Comparison of ENCODE assay signal across 8 cellular contexts in the genomic region with DNA sequence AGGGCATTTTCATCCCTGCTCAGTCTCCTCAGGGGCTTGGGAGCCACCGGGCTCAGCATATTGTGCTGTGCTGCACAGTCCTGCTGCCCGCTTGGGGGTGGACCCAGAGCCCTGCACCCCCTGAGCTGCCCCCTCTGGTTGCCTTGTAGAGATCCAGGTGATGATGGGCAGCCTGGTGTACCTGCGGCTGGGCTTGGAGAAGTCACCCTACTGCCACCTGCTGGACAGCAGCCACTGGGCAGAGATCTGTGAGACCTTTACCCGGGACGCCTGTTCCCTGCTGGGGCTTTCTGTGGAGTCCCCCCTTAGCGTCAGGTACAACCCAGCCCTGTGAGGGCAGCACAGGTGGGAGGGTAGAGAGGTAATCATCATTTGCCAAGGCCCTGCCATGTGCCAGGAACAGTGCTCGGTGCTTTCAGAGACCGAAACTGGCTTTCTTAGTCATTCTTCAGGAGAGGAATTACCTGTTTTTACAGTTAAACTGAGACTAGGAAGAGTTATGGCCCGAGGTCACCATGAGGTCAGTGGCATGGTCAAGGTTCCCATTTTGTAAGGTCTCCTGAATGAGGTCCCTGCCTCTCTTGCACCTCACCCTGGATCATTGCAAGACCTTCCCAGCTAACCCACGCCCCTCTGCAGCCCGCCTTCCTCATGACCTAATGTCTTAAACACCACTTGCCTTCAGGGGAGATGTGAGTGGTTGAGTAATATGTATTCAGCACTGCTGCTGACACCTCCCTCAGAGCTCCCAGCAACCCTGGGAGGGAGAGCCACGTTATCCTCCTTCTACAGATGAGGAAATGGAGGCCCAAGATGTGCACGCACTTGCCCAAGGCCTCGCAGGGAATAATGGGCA. TPM values are rescaled to one million over a fixed set of nuclear protein-coding genes. Genes with fewer than 3 reads are reported as not detected.
A peak's percentile ranks its signal among the peaks of the same experiment; 100 is the strongest.
DNase-seq lines count a peak whose midpoint lies in the region; ATAC-seq, FAIRE-seq and TF ChIP-seq lines count a peak whose summit lies in the region.
"Had no signal": no experiment of that assay in that cellular context is flagged by ENCODE, and none has a peak within 500 bp of the region (broad histone marks: within the 10 kb centered on the region; RNA-seq: fewer than 3 reads in every experiment).

No MANE protein-coding gene starts in this region.

- no peaks in the 10 kb centered on the region for H3K9me3 ChIP-seq in ovary

- TF ChIP-seq POLR2A in GM12892 (IDR thresholded peaks at IDR 0.05; ENCODE audit: low read depth, low read length) (no peak), erythroblast (IDR thresholded peaks at IDR 0.05; ENCODE audit: low read length) (no peak), ovary (IDR thresholded peaks at IDR 0.05) (no peak)

- no peaks in the 10 kb centered on the region for H3K27me3 Mint-ChIP-seq in activated CD8-positive, alpha-beta memory T cell treated with anti-CD3 and anti-CD28 coated beads, Interleukin-2, amount 10 ng/mL, durations not matched to agents 7 days and 5 days

- no peak for TF ChIP-seq EP300 in ovary (IDR thresholded peaks at IDR 0.05)

- intact Hi-C loops in ovary (cut with DNase I) = loop anchor here in 1 of 4 donors (10.0 kb wide), 1 partner anchor 79 kb away; no protein-coding TSS in a partner anchor

- peak; percentile 93 for FAIRE-seq in GM12892 (lab: Jason Lieb, UNC)

- H3K27ac Mint-ChIP-seq in activated CD8-positive, alpha-beta memory T cell treated with anti-CD3 and anti-CD28 coated beads, Interleukin-2, amount 10 ng/mL, durations not matched to agents 7 days and 5 days = no peak overlapping the region

- no peaks in the 10 kb centered on the region for H3K27me3 ChIP-seq in ovary

- H3K4me3 ChIP-seq in ovary = no peak overlapping the region

- WGBS in ovary, 3 donors = 67 to 69% (median 67%) methylated on average over 14 of the region's 14 CpGs

- no peaks in the 10 kb centered on the region for H3K4me1 ChIP-seq in ovary (ENCODE audit: insufficient read depth)

- CTCF ChIA-PET in activated CD8-positive, alpha-beta memory T cell treated with anti-CD3 and anti-CD28 coated beads, Interleukin-2, amount 10 ng/mL, durations not matched to agents 7 days and 5 days (lab: Charles Lee) = interaction anchor here (0.8 to 10.6 kb wide), 7 partner anchors 11 to 77 kb away, joined by 3 to 148 read pairs (median 3); partner anchors contain the start of gene HNRNPAB

- peaks cover 31% of the 10 kb centered on the region for H3K4me1 Mint-ChIP-seq in activated CD8-positive, alpha-beta memory T cell treated with anti-CD3 and anti-CD28 coated beads, Interleukin-2, amount 10 ng/mL, durations not matched to agents 7 days and 5 days

- peak; percentile 50 for ATAC-seq in HG03097 (IDR thresholded peaks at IDR 0.05; ENCODE audit: low FRiP score, unreplicated experiment)
- ATAC-seq in activated CD8-positive, alpha-beta memory T cell treated with anti-CD3 and anti-CD28 coated beads, Interleukin-2, amount 10 ng/mL, durations not matched to agents 7 days and 5 days = peak; percentile 89

- H3K36me3 Mint-ChIP-seq in activated CD8-positive, alpha-beta memory T cell treated with anti-CD3 and anti-CD28 coated beads, Interleukin-2, amount 10 ng/mL, durations not matched to agents 7 days and 5 days = peaks cover 25% of the 10 kb centered on the region

- peak in 1 of 3 donors; percentile 30 for TF ChIP-seq CTCF in ovary (IDR thresholded peaks at IDR 0.05)

- no peak overlapping the region for H3K27ac ChIP-seq in ovary

- H3K9me3 Mint-ChIP-seq in activated CD8-positive, alpha-beta memory T cell treated with anti-CD3 and anti-CD28 coated beads, Interleukin-2, amount 10 ng/mL, durations not matched to agents 7 days and 5 days (ENCODE audit: low read depth) = no peaks in the 10 kb centered on the region

- H3K36me3 ChIP-seq in ovary = no peaks in the 10 kb centered on the region

- DNase-seq in GM12892 (ENCODE audit: insufficient read length) = peak; percentile 71
- DNase-seq in NCI-H774 (lab: John Stamatoyannopoulos, UW) = peak; percentile 7
- peak; percentile 81 for DNase-seq in activated CD8-positive, alpha-beta memory T cell treated with anti-CD3 and anti-CD28 coated beads, Interleukin-2, amount 10 ng/mL, durations not matched to agents 7 days and 5 days
- peak; percentile 59 to 76 for DNase-seq in erythroblast (lab: John Stamatoyannopoulos, UW)
- peak; percentile 33 to 63 (median 47) for DNase-seq in ovary
- DNase-seq in ureter (ENCODE audit: low spot score) = peak; percentile 73

- H3K4me3 Mint-ChIP-seq in activated CD8-positive, alpha-beta memory T cell treated with anti-CD3 and anti-CD28 coated beads, Interleukin-2, amount 10 ng/mL, durations not matched to agents 7 days and 5 days = no peak overlapping the region

RNA-seq across cellular contexts. Expression of gene NHP2, which starts 7.5 kb away (rescaled TPM):
- 162 TPM for polyA plus RNA-seq in GM12892 (2012; ENCODE audit: missing spikeins)
- total RNA-seq in activated CD8-positive, alpha-beta memory T cell treated with anti-CD3 and anti-CD28 coated beads, Interleukin-2, amount 10 ng/mL, durations not matched to agents 7 days and 5 days = 100 to 1,000 TPM; 144 to 168 TPM
- total RNA-seq in ovary (100 to 1,000 TPM in 6 of 7 donors, 10 to 100 TPM in 1; 78.4 to 174 (median 115) TPM), ureter (183 TPM)
- 100 to 1,000 TPM in 1 of 2 donors, 10 to 100 TPM in 1; 50.1 to 148 TPM for polyA plus RNA-seq in ovary

RNA-seq across cellular contexts. Expression of gene RMND5B, which starts 15.4 kb away (rescaled TPM):
- 21.9 TPM for polyA plus RNA-seq in GM12892 (2012; ENCODE audit: missing spikeins)
- 1 to 10 TPM; 3.7 to 5.6 TPM for total RNA-seq in activated CD8-positive, alpha-beta memory T cell treated with anti-CD3 and anti-CD28 coated beads, Interleukin-2, amount 10 ng/mL, durations not matched to agents 7 days and 5 days
- total RNA-seq in ovary = 10 to 100 TPM; 18.1 to 43.2 (median 33.0) TPM
- 10 to 100 TPM; 13.8 to 25.0 TPM for polyA plus RNA-seq in ovary
- total RNA-seq in ureter = 43.7 TPM

RNA-seq across cellular contexts. Expression of gene N4BP3, which starts 32.9 kb away (rescaled TPM):
- 3.5 TPM for polyA plus RNA-seq in GM12892 (2012; ENCODE audit: missing spikeins)
- 1 to 10 TPM in 1 of 2 experiments, under 1 TPM in 1; 0.99 to 1.1 TPM for total RNA-seq in activated CD8-positive, alpha-beta memory T cell treated with anti-CD3 and anti-CD28 coated beads, Interleukin-2, amount 10 ng/mL, durations not matched to agents 7 days and 5 days
- 1 to 10 TPM in 2 of 7 donors, under 1 TPM in 5; 0.40 to 1.8 (median 0.58) TPM for total RNA-seq in ovary
- polyA plus RNA-seq in ovary = 1 to 10 TPM in 1 of 2 donors, under 1 TPM in 1; 0.58 to 1.3 TPM
- 3.3 TPM for total RNA-seq in ureter

RNA-seq across cellular contexts. Expression of gene GMCL2, which starts 41.0 kb away (rescaled TPM):
- polyA plus RNA-seq in GM12892 (2012; ENCODE audit: missing spikeins) = not detected
- not detected for total RNA-seq in activated CD8-positive, alpha-beta memory T cell treated with anti-CD3 and anti-CD28 coated beads, Interleukin-2, amount 10 ng/mL, durations not matched to agents 7 days and 5 days
- not detected for total RNA-seq in ovary
- polyA plus RNA-seq in ovary = not detected
- not detected for total RNA-seq in ureter
- total RNA-seq: glomerular endothelial cell had no signal

RNA-seq across cellular contexts. Expression of gene HNRNPAB, which starts 58.1 kb away (rescaled TPM):
- 168 TPM for polyA plus RNA-seq in GM12892 (2012; ENCODE audit: missing spikeins)
- total RNA-seq in activated CD8-positive, alpha-beta memory T cell treated with anti-CD3 and anti-CD28 coated beads, Interleukin-2, amount 10 ng/mL, durations not matched to agents 7 days and 5 days = 100 to 1,000 TPM; 268 to 391 TPM
- total RNA-seq in ovary (100 to 1,000 TPM in 4 of 7 donors, 10 to 100 TPM in 3; 42.0 to 132 (median 102) TPM), ureter (180 TPM)
- polyA plus RNA-seq in ovary = 100 to 1,000 TPM in 1 of 2 donors, 10 to 100 TPM in 1; 56.4 to 106 TPM

Comparison
In these comparisons a context has a peak if more than half of its experiments do, and no peak if none do; other contexts are left out.
1. DNase-seq: peak in every context shown above with its lines; median percentile 81 in activated CD8-positive, alpha-beta memory T cell treated with anti-CD3 and anti-CD28 coated beads, Interleukin-2, amount 10 ng/mL, durations not matched to agents 7 days and 5 days; 73 in ureter; 71 in GM12892; 68 in erythroblast; 47 in ovary; 7 in NCI-H774.